Comparison of ENCODE assay signal across 8 cellular contexts in genomic region chr3:121748638-121749275, GRCh38. TPM values are rescaled to one million over a fixed set of nuclear protein-coding genes. Genes with fewer than 3 reads are reported as not detected.
DNase-seq lines count a peak whose midpoint lies in the region; ATAC-seq and TF ChIP-seq lines count a peak whose summit lies in the region.

No MANE protein-coding gene starts in this region.

- WGBS in gastroesophageal sphincter (ENCODE audit: low coverage in 1 of 2), 2 donors: 2 to 3% methylated on average over 7 to 12 of the region's 18 CpGs

- H3K27me3 ChIP-seq in SU-DHL-6 (ENCODE audit: low read length) (no peaks in the 10 kb centered on the region), gastroesophageal sphincter (peaks cover 1% of the 10 kb centered on the region)

- H3K4me1 ChIP-seq in gastroesophageal sphincter: peaks cover 6 to 52% (median 12%) of the 10 kb centered on the region in 3 donors

- H3K9ac ChIP-seq in SU-DHL-6 (ENCODE audit: low read length): peak overlapping the region; percentile 65

- no peaks in the 10 kb centered on the region for H3K9me3 Mint-ChIP-seq in activated T-cell treated with anti-CD3 and anti-CD28 coated beads, Interleukin-2, amount 50 U/mL, for 72 hours

- ATAC-seq in activated T-cell treated with anti-CD3 and anti-CD28 coated beads, Interleukin-2, amount 50 U/mL, for 72 hours (replicated peaks in 1 of 2): peak; percentile 18 to 24
- peak; percentile 16 for ATAC-seq in HG03064 (IDR thresholded peaks at IDR 0.05; ENCODE audit: low read depth, unreplicated experiment)
- ATAC-seq in gastroesophageal sphincter: no peak

- peaks cover 6% of the 10 kb centered on the region for H3K4me1 Mint-ChIP-seq in activated T-cell treated with anti-CD3 and anti-CD28 coated beads, Interleukin-2, amount 50 U/mL, for 72 hours (ENCODE audit: low read depth)

- H3K27ac ChIP-seq in SU-DHL-6 (ENCODE audit: low read depth, low read length) (no peak overlapping the region), gastroesophageal sphincter (peak overlapping the region; percentile 75 to 93 (median 92))

- H3K36me3 ChIP-seq in SU-DHL-6 (ENCODE audit: low read length) (no peaks in the 10 kb centered on the region), gastroesophageal sphincter (no peaks in the 10 kb centered on the region)

- peak; percentile 51 to 55 for DNase-seq in activated T-cell treated with anti-CD3 and anti-CD28 coated beads, Interleukin-2, amount 50 U/mL, for 72 hours
- no peak for DNase-seq in activated T-cell treated with anti-CD3 and anti-CD28 coated beads, Interleukin-2, amount 50 U/mL, for 48 hours
- DNase-seq in pons (ENCODE audit: low spot score) (peak; percentile 42), NCI-H2227 treated with DMSO at 0.1 percent for 48 hours (lab: John Stamatoyannopoulos, UW) (no peak), GOT3 (lab: John Stamatoyannopoulos, UW) (no peak)

- H3K27ac Mint-ChIP-seq in activated T-cell treated with anti-CD3 and anti-CD28 coated beads, Interleukin-2, amount 50 U/mL, for 72 hours: no peak overlapping the region

- peaks cover 9% of the 10 kb centered on the region; the same call in 1 of the 2 replicates for H3K79me2 ChIP-seq in SU-DHL-6 (ENCODE audit: insufficient read depth, low read length)

- no peaks in the 10 kb centered on the region for H3F3A ChIP-seq in SU-DHL-6 (ENCODE audit: insufficient read depth)

- H3K4me3 Mint-ChIP-seq in activated T-cell treated with anti-CD3 and anti-CD28 coated beads, Interleukin-2, amount 50 U/mL, for 72 hours: no peak overlapping the region

- no peaks in the 10 kb centered on the region for H3K27me3 Mint-ChIP-seq in activated T-cell treated with anti-CD3 and anti-CD28 coated beads, Interleukin-2, amount 50 U/mL, for 72 hours (ENCODE audit: low read depth)

- no peaks in the 10 kb centered on the region for H3K9me2 ChIP-seq in SU-DHL-6 (replicated peaks; ENCODE audit: insufficient read depth, low read length)

- H4K20me1 ChIP-seq in SU-DHL-6 (ENCODE audit: low read depth, low read length): no peaks in the 10 kb centered on the region

- H3K36me3 Mint-ChIP-seq in activated T-cell treated with anti-CD3 and anti-CD28 coated beads, Interleukin-2, amount 50 U/mL, for 72 hours (ENCODE audit: insufficient read depth in 2 of 2): no peaks in the 10 kb centered on the region

- TF ChIP-seq POLR2A in gastroesophageal sphincter (IDR thresholded peaks at IDR 0.05): no peak

- TF ChIP-seq CTCF in SU-DHL-6 (IDR thresholded peaks at IDR 0.05; ENCODE audit: insufficient read depth, low read length, poor library complexity, severe bottlenecking) (no peak), gastroesophageal sphincter (IDR thresholded peaks at IDR 0.05) (no peak)

- H3K4me2 ChIP-seq in SU-DHL-6 (ENCODE audit: low read depth, low read length, poor library complexity, severe bottlenecking): peak overlapping the region; percentile 79

- peak overlapping the region; percentile 52 for H2AFZ ChIP-seq in SU-DHL-6 (ENCODE audit: low read depth, low read length, severe bottlenecking)

- H3K4me3 ChIP-seq in SU-DHL-6 (ENCODE audit: insufficient read depth, low read length, poor library complexity, severe bottlenecking) (peak overlapping the region; percentile 72), gastroesophageal sphincter (peak overlapping the region; percentile 83 to 95)

- H3K9me3 ChIP-seq in SU-DHL-6 (ENCODE audit: insufficient read depth, low read length) (no peaks in the 10 kb centered on the region), gastroesophageal sphincter (no peaks in the 10 kb centered on the region)

- TF ChIP-seq EP300 in gastroesophageal sphincter (IDR thresholded peaks at IDR 0.05): no peak

RNA-seq across cellular contexts. Expression of gene GOLGB1, which starts 0.8 kb away (rescaled TPM):
- total RNA-seq in activated T-cell treated with anti-CD3 and anti-CD28 coated beads, Interleukin-2, amount 50 U/mL, for 72 hours: 10 to 100 TPM; 26.5 to 33.1 TPM
- total RNA-seq in gastroesophageal sphincter: 10 to 100 TPM; 67.9 to 94.3 (median 76.6) TPM

Comparison
In these comparisons a context has a peak if more than half of its experiments do, and no peak if none do; other contexts are left out.
1. DNase-seq: peak in activated T-cell treated with anti-CD3 and anti-CD28 coated beads, Interleukin-2, amount 50 U/mL, for 72 hours (2 of 2) and pons (single experiment); none in activated T-cell treated with anti-CD3 and anti-CD28 coated beads, Interleukin-2, amount 50 U/mL, for 48 hours (0 of 2), NCI-H2227 treated with DMSO at 0.1 percent for 48 hours (single experiment) and GOT3 (single experiment).